ENCODE assay signal across 8 cellular contexts in genomic region chr5:161547573-161548471, GRCh38. TPM values are rescaled to one million over a fixed set of nuclear protein-coding genes. Genes with fewer than 3 reads are reported as not detected.
DNase-seq lines count a peak whose midpoint lies in the region; ATAC-seq, FAIRE-seq and TF ChIP-seq lines count a peak whose summit lies in the region.

No MANE protein-coding gene starts in this region.

- H3K4me3 ChIP-seq in endothelial cell of umbilical vein (replicated peaks in 1 of 3; ENCODE audit: insufficient read depth in 1 of 3, low read depth in 1 of 3, low read length in 3 of 3) (no peak overlapping the region), osteoblast (ENCODE audit: insufficient read depth, low read length) (peak overlapping the region; percentile 48)

- H3K27me3 ChIP-seq in endothelial cell of umbilical vein (ENCODE audit: control insufficient read depth in 2 of 2, insufficient read depth in 2 of 2, low read length in 2 of 2) (peaks cover 9 to 28% of the 10 kb centered on the region in 2 experiments), osteoblast (ENCODE audit: insufficient read depth, low read length) (peaks cover 27% of the 10 kb centered on the region)

- DNase-seq in ELF-1 (ENCODE audit: low read depth, low spot score) (peak; percentile 31), NCI-H1105 treated with DMSO at 0.1 percent for 48 hours (lab: John Stamatoyannopoulos, UW) (peak; percentile 5), endothelial cell of umbilical vein (ENCODE audit: low read depth, low spot score) (no peak), osteoblast (ENCODE audit: insufficient read length, low spot score, missing footprints) (peak; percentile 68), ureter (ENCODE audit: low spot score) (no peak)
- DNase-seq in stimulated activated CD4-positive, alpha-beta T cell treated with anti-CD3 and anti-CD28 coated beads, Interleukin-4, amount 100 ng/mL, for 1 hour: no peak
- no peak for DNase-seq in stimulated activated CD4-positive, alpha-beta T cell treated with anti-CD3 and anti-CD28 coated beads, Interleukin-4, amount 100 ng/mL, for 4 hours

- H3K36me3 ChIP-seq in endothelial cell of umbilical vein (ENCODE audit: control insufficient read depth in 2 of 2, extremely low read depth in 1 of 2, insufficient read depth in 2 of 2, low read length in 2 of 2) (no peaks in the 10 kb centered on the region), osteoblast (ENCODE audit: insufficient read depth, low read length) (no peaks in the 10 kb centered on the region)

- H3K4me2 ChIP-seq in endothelial cell of umbilical vein (ENCODE audit: insufficient read depth, low read length): no peak overlapping the region
- H3K4me2 ChIP-seq in osteoblast (ENCODE audit: insufficient read depth, low read length): peak overlapping the region; percentile 71

- TF ChIP-seq POLR2A in endothelial cell of umbilical vein (IDR thresholded peaks at IDR 0.05; ENCODE audit: low read depth, low read length): no peak

- TF ChIP-seq CTCF in endothelial cell of umbilical vein (IDR thresholded peaks at IDR 0.05; ENCODE audit: extremely low read depth in 1 of 2, insufficient read depth in 1 of 2, low read depth in 1 of 2, low read length in 2 of 2) (no peak), osteoblast (IDR thresholded peaks at IDR 0.05; ENCODE audit: extremely low read depth, low read depth, low read length) (no peak)

- H3K27ac ChIP-seq in endothelial cell of umbilical vein (ENCODE audit: insufficient read depth, low read depth, low read length): no peak overlapping the region
- no peak overlapping the region for H3K27ac ChIP-seq in osteoblast (ENCODE audit: low read depth, low read length)

- H3K4me1 ChIP-seq in endothelial cell of umbilical vein (ENCODE audit: control insufficient read depth, extremely low read depth, insufficient read depth, low read length): no peaks in the 10 kb centered on the region
- H3K4me1 ChIP-seq in osteoblast (ENCODE audit: insufficient read depth, low read length): no peaks in the 10 kb centered on the region

- no peak overlapping the region for H2AFZ ChIP-seq in endothelial cell of umbilical vein (ENCODE audit: low read depth, low read length)
- no peak overlapping the region for H2AFZ ChIP-seq in osteoblast (ENCODE audit: low read length)

- ATAC-seq in HG03045 (IDR thresholded peaks at IDR 0.05; ENCODE audit: unreplicated experiment): no peak

- H4K20me1 ChIP-seq in endothelial cell of umbilical vein (replicated peaks; ENCODE audit: control insufficient read depth, extremely low read depth, insufficient read depth, low read length) (no peaks in the 10 kb centered on the region), osteoblast (ENCODE audit: insufficient read depth, low read length) (no peaks in the 10 kb centered on the region)

- intact Hi-C loops in endothelial cell of umbilical vein (cut with micrococcal nuclease): loop anchor here (2.0 to 10.0 kb wide), 2 partner anchors 1043 to 1109 kb away; no protein-coding TSS in a partner anchor

- POLR2A ChIA-PET in endothelial cell of umbilical vein (lab: Charles Lee): no interaction called here

- H3K79me2 ChIP-seq in endothelial cell of umbilical vein (ENCODE audit: control insufficient read depth, insufficient read depth, low read length) (no peaks in the 10 kb centered on the region), osteoblast (ENCODE audit: insufficient read depth, low read length) (no peaks in the 10 kb centered on the region)

- H3K9me3 ChIP-seq in endothelial cell of umbilical vein (replicated peaks; ENCODE audit: control insufficient read depth, insufficient read depth, low read length) (no peaks in the 10 kb centered on the region), osteoblast (ENCODE audit: low read depth, low read length) (no peaks in the 10 kb centered on the region)

- H3K9ac ChIP-seq in endothelial cell of umbilical vein (replicated peaks; ENCODE audit: extremely low read depth, insufficient read depth, low read length): no peak overlapping the region

- no peak for FAIRE-seq in endothelial cell of umbilical vein (lab: Jason Lieb, UNC)

- CTCF ChIA-PET in endothelial cell of umbilical vein (lab: Charles Lee): no interaction called here

- dilution Hi-C loops in endothelial cell of umbilical vein (cut with MboI; ENCODE audit: extremely low pct_ligation_motif_present, low sequenced_read_pairs): no loop called here

- H3K9me1 ChIP-seq in endothelial cell of umbilical vein (replicated peaks; ENCODE audit: control insufficient read depth, extremely low read depth, insufficient read depth, low read length): no peaks in the 10 kb centered on the region

- no TSS peak for BruUV-seq in endothelial cell of umbilical vein (replicated peaks; lab: Mats Ljungman, UMichigan)

TF ChIP-seq in endothelial cell of umbilical vein, 7 proteins besides CTCF, POLR2A, EP300 and RAD21:
- no peak for TF ChIP-seq FOS (IDR thresholded peaks at IDR 0.05; ENCODE audit: borderline replicate concordance, insufficient read depth, low read length)
- peak; percentile 70 for TF ChIP-seq EZH2 (IDR thresholded peaks at IDR 0.05; ENCODE audit: borderline replicate concordance, low read depth, low read length, severe bottlenecking)

RNA-seq across cellular contexts. Expression of gene GABRB2, which starts 1.3 kb away (rescaled TPM):
- total RNA-seq in endothelial cell of umbilical vein: not detected in 2 replicates
- not detected in 2 replicates for polyA plus RNA-seq in endothelial cell of umbilical vein
- not detected in 2 replicates for polyA plus RNA-seq in endothelial cell of umbilical vein (2011; cell fraction: cytosol; rRNA removed)
- polyA plus RNA-seq in endothelial cell of umbilical vein (2011; cell fraction: nucleus; rRNA removed): not detected in 2 replicates
- not detected in 2 replicates for polyA plus RNA-seq in endothelial cell of umbilical vein (2012)
- polyA minus RNA-seq in endothelial cell of umbilical vein: not detected in 2 replicates
- not detected for polyA minus RNA-seq in endothelial cell of umbilical vein (2011; cell fraction: cytosol; rRNA and poly(A)+ RNA removed)
- polyA minus RNA-seq in endothelial cell of umbilical vein (2011; cell fraction: nucleus; rRNA and poly(A)+ RNA removed): not detected in 2 replicates
- total RNA-seq in osteoblast: 0.59 and 0.72 TPM in 2 replicates
- 0.34 TPM for total RNA-seq in ureter

Comparison
In these comparisons a context has a peak if more than half of its experiments do, and no peak if none do; other contexts are left out.
1. DNase-seq: peak in ELF-1 (single experiment), NCI-H1105 treated with DMSO at 0.1 percent for 48 hours (single experiment) and osteoblast (single experiment); none in endothelial cell of umbilical vein (single experiment), stimulated activated CD4-positive, alpha-beta T cell treated with anti-CD3 and anti-CD28 coated beads, Interleukin-4, amount 100 ng/mL, for 1 hour (single experiment), stimulated activated CD4-positive, alpha-beta T cell treated with anti-CD3 and anti-CD28 coated beads, Interleukin-4, amount 100 ng/mL, for 4 hours (0 of 2) and ureter (single experiment).